In genomic region chr4:52983563-52984303, GRCh38 we compare ENCODE assay signal across 8 cellular contexts.
DNase-seq lines count a peak whose midpoint lies in the region; ATAC-seq and TF ChIP-seq lines count a peak whose summit lies in the region.

No MANE protein-coding gene starts in this region.

- no peaks in the 10 kb centered on the region for H3K36me3 Mint-ChIP-seq in GM23338 (ENCODE audit: low read depth)

- no peaks in the 10 kb centered on the region for H3K27me3 Mint-ChIP-seq in GM23338 (ENCODE audit: insufficient read depth, low read depth, poor library complexity)

- TF ChIP-seq POLR2A in ovary (IDR thresholded peaks at IDR 0.05), result no peak

- peak; percentile 80 for ATAC-seq in GM23338
- ATAC-seq in GM21786 (IDR thresholded peaks at IDR 0.05; ENCODE audit: unreplicated experiment), result no peak

- H3F3A ChIP-seq in GM23338 (replicated peaks; ENCODE audit: low read depth), result no peaks in the 10 kb centered on the region

- H3K27me3 ChIP-seq in GM23338 (ENCODE audit: insufficient read depth) (no peaks in the 10 kb centered on the region), ovary (no peaks in the 10 kb centered on the region)

- intact Hi-C loops in ovary (cut with DNase I), result loop anchor here (2.0 to 10.0 kb wide), 9 partner anchors 119 to 751 kb away; partner anchors contain the start of gene RASL11B (in 2 of the 4)

- H3K9me2 ChIP-seq in GM23338 (ENCODE audit: insufficient read depth), result no peaks in the 10 kb centered on the region

- H3K9me3 Mint-ChIP-seq in GM23338, result no peaks in the 10 kb centered on the region

- no peaks in the 10 kb centered on the region for H3K79me2 ChIP-seq in GM23338 (replicated peaks; ENCODE audit: insufficient read depth)

- H3K4me3 ChIP-seq in GM23338, result no peak overlapping the region
- no peak overlapping the region for H3K4me3 ChIP-seq in fibroblast of villous mesenchyme (ENCODE audit: low read depth, low read length)
- H3K4me3 ChIP-seq in ovary, result no peak overlapping the region

- no peaks in the 10 kb centered on the region for H3K9me3 ChIP-seq in ovary

- H3K27ac Mint-ChIP-seq in GM23338, result no peak overlapping the region

- TF ChIP-seq CTCF in GM23338 (conservative IDR thresholded peaks at IDR 0.05; ENCODE audit: low read depth in 2 of 2) (peak; percentile 68 to 80), fibroblast of villous mesenchyme (IDR thresholded peaks at IDR 0.05; ENCODE audit: insufficient read depth, low read depth, low read length) (peak; percentile 66), ovary (IDR thresholded peaks at IDR 0.05) (peak; percentile 21 to 63 (median 58))

- WGBS in ovary, 3 donors, result 0 to 3% (median 0%) methylated on average over 1 of the region's 1 CpG

- H3K4me3 Mint-ChIP-seq in GM23338, result no peak overlapping the region

- TF ChIP-seq EP300 in ovary (IDR thresholded peaks at IDR 0.05), result no peak

- H3K27ac ChIP-seq in GM23338 (ENCODE audit: low read depth) (no peak overlapping the region), ovary (peak overlapping the region; percentile 10 to 41)

- no peak overlapping the region for H2AFZ ChIP-seq in GM23338

- peaks cover 15% of the 10 kb centered on the region for H3K4me1 Mint-ChIP-seq in GM23338

- H4K20me1 ChIP-seq in GM23338 (replicated peaks; ENCODE audit: insufficient read depth), result no peaks in the 10 kb centered on the region

- H3K4me1 ChIP-seq in GM23338 (ENCODE audit: insufficient read depth) (no peaks in the 10 kb centered on the region), ovary (ENCODE audit: insufficient read depth) (peaks cover 13% of the 10 kb centered on the region)

- peak; percentile 73 for DNase-seq in DMS79 treated with DMSO at 0.1 percent for 48 hours (lab: John Stamatoyannopoulos, UW)
- peak; percentile 89 for DNase-seq in GM23338 (ENCODE audit: low spot score)
- DNase-seq in NCI-H1417 treated with DMSO at 0.1 percent for 48 hours (lab: John Stamatoyannopoulos, UW), result peak; percentile 6
- peak; percentile 59 for DNase-seq in SW480 (ENCODE audit: low spot score)
- peak; percentile 75 for DNase-seq in fibroblast of villous mesenchyme (ENCODE audit: low read depth)
- no peak for DNase-seq in ovary
- no peak for DNase-seq in ureter (ENCODE audit: low spot score)

- H3K36me3 ChIP-seq in GM23338 (ENCODE audit: insufficient read depth) (no peaks in the 10 kb centered on the region), ovary (no peaks in the 10 kb centered on the region)

- no peak overlapping the region for H3K4me2 ChIP-seq in GM23338

TF ChIP-seq in GM23338, 12 proteins besides CTCF, POLR2A, EP300 and RAD21:
- no peak for TF ChIP-seq NANOG (IDR thresholded peaks at IDR 0.05; ENCODE audit: borderline replicate concordance)
- no peak for TF ChIP-seq EZH2phosphoT487 (IDR thresholded peaks at IDR 0.05; ENCODE audit: unreplicated experiment)
- TF ChIP-seq STAT1 (IDR thresholded peaks at IDR 0.05; ENCODE audit: unreplicated experiment), result no peak
- no peak for TF ChIP-seq JUNB (IDR thresholded peaks at IDR 0.05; ENCODE audit: unreplicated experiment)
- TF ChIP-seq ZNF114 (CRISPR knock-in tag; IDR thresholded peaks at IDR 0.05), result no peak
- TF ChIP-seq ZNF462 (CRISPR knock-in tag; IDR thresholded peaks at IDR 0.05), result no peak
- TF ChIP-seq CREB1 (CRISPR knock-in tag; IDR thresholded peaks at IDR 0.05; ENCODE audit: low read depth), result no peak
- TF ChIP-seq ETS1 (IDR thresholded peaks at IDR 0.05), result no peak
- no peak for TF ChIP-seq ZNF331 (CRISPR knock-in tag; IDR thresholded peaks at IDR 0.05; ENCODE audit: low read depth)
TF ChIP-seq in GM23338: peak in this region for 0.

Comparison
In these comparisons a context has a peak if more than half of its experiments do, and no peak if none do; other contexts are left out.
1. DNase-seq: peak in DMS79 treated with DMSO at 0.1 percent for 48 hours (single experiment), GM23338 (single experiment), NCI-H1417 treated with DMSO at 0.1 percent for 48 hours (single experiment), SW480 (single experiment) and fibroblast of villous mesenchyme (single experiment); none in ovary (0 of 5) and ureter (single experiment).
2. Peak in every context shown above with its lines, with median percentiles within 50 percentile points of each other: CTCF ChIP-seq.